Comparison of ENCODE assay signal across 12 cellular contexts in genomic region chr17:49783051-49783715, GRCh38. TPM values are rescaled to one million over a fixed set of nuclear protein-coding genes. Genes with fewer than 3 reads are reported as not detected.
DNase-seq lines count a peak whose midpoint lies in the region; ATAC-seq and TF ChIP-seq lines count a peak whose summit lies in the region.
"Had no signal": no experiment of that assay in that cellular context is flagged by ENCODE, and none has a peak within 500 bp of the region (broad histone marks: within the 10 kb centered on the region; RNA-seq: fewer than 3 reads in every experiment).

No MANE protein-coding gene starts in this region.

- no peaks in the 10 kb centered on the region for H4K20me1 ChIP-seq in Loucy (ENCODE audit: insufficient read depth, low read length, poor library complexity, severe bottlenecking)

- in situ Hi-C loops in SK-MEL-5 (cut with HindIII; ENCODE audit: low pct_unique_long_range_greater_than_20kb, low sequenced_read_pairs): no loop called here

- H3K9me2 ChIP-seq in Loucy (replicated peaks; ENCODE audit: low read depth, low read length): no peaks in the 10 kb centered on the region

- H3K4me2 ChIP-seq in Loucy (ENCODE audit: low read depth, low read length, poor library complexity, severe bottlenecking): no peak overlapping the region

- H3F3A ChIP-seq in Loucy (ENCODE audit: low read depth): no peaks in the 10 kb centered on the region

- WGBS in stomach, 5 donors: 42 to 61% (median 54%) methylated on average over 3 of the region's 3 CpGs

- peak overlapping the region in 3 of 5 donors; percentile 46 to 68 (median 54) for H3K27ac ChIP-seq in stomach

- H3K27me3 ChIP-seq in Loucy (ENCODE audit: insufficient read depth, low read length, poor library complexity, severe bottlenecking) (no peaks in the 10 kb centered on the region), stomach (no peaks in the 10 kb centered on the region)

- TF ChIP-seq EP300 in stomach (IDR thresholded peaks at IDR 0.05): no peak

- intact Hi-C loops in left ventricle myocardium superior (cut with micrococcal nuclease) (loop anchor here (5.0 kb wide), 1 partner anchor 76 kb away; the partner anchor contains the start of gene SLC35B1), stomach (cut with DNase I; ENCODE audit: low total_unique reads) (loop anchor here (5.0 kb wide), 1 partner anchor 76 kb away; the partner anchor contains the start of gene SLC35B1)

- H3K4me3 ChIP-seq in Loucy (ENCODE audit: low read length, poor library complexity, severe bottlenecking) (no peak overlapping the region), stomach (no peak overlapping the region)

- H3K36me3 ChIP-seq in Loucy (ENCODE audit: insufficient read depth, low read length) (no peaks in the 10 kb centered on the region), stomach (no peaks in the 10 kb centered on the region)

- peaks cover 32% of the 10 kb centered on the region for H3K4me1 ChIP-seq in Loucy (ENCODE audit: insufficient read depth, low read length, poor library complexity, severe bottlenecking)
- peaks cover 18 to 59% (median 35%) of the 10 kb centered on the region in 4 donors for H3K4me1 ChIP-seq in stomach

- DNase-seq in SK-MEL-5 (ENCODE audit: low read depth, low spot score) (peak; percentile 70), left ventricle myocardium superior (peak; percentile 52), stomach (no peak), DMS79 treated with DMSO at 0.1 percent for 48 hours (lab: John Stamatoyannopoulos, UW) (no peak), GDM1 (lab: John Stamatoyannopoulos, UW) (no peak), DMS153 treated with DMSO at 0.1 percent for 48 hours (lab: John Stamatoyannopoulos, UW; ENCODE audit: unreplicated experiment) (no peak)
- DNase-seq: activated naive CD4-positive, alpha-beta T cell; NCI-H774; SHP77 treated with DMSO at 0.1 percent for 48 hours; stimulated activated naive B cell treated with anti-CD40 and anti-IgM and Interleukin-4, amounts not matched to agents 10 μg/mL and 1 μg/mL and 100 μg/mL, for 72 hours had no signal

- TF ChIP-seq CTCF in Loucy (conservative IDR thresholded peaks at IDR 0.05; ENCODE audit: low read length): no peak
- TF ChIP-seq CTCF in stomach (IDR thresholded peaks at IDR 0.05): no peak

- ATAC-seq in left ventricle myocardium superior (peak; percentile 48), GM19351 (IDR thresholded peaks at IDR 0.05; ENCODE audit: unreplicated experiment) (no peak)
- ATAC-seq: stimulated activated naive B cell treated with anti-CD40 and anti-IgM and Interleukin-4, amounts not matched to agents 10 μg/mL and 1 μg/mL and 100 μg/mL, for 72 hours had no signal

- H3K9me3 ChIP-seq in Loucy (ENCODE audit: insufficient read depth, low read depth, low read length) (no peaks in the 10 kb centered on the region), stomach (no peaks in the 10 kb centered on the region)

- H3K79me2 ChIP-seq in Loucy (ENCODE audit: insufficient read depth, low read length): peaks cover 9% of the 10 kb centered on the region; the same call in 1 of the 2 replicates

- no peak for TF ChIP-seq POLR2A in stomach (IDR thresholded peaks at IDR 0.05)

- H3K9ac ChIP-seq in Loucy (ENCODE audit: low read depth, low read length, poor library complexity, severe bottlenecking): peak overlapping the region; percentile 20

- H2AFZ ChIP-seq in Loucy (ENCODE audit: low read length): no peak overlapping the region

RNA-seq across cellular contexts. Expression of gene KAT7, which starts 5.3 kb away (rescaled TPM):
- total RNA-seq in SK-MEL-5 (2014; rRNA removed; shearing (Covaris generic)): 33.1 and 34.7 TPM in 2 replicates
- polyA plus RNA-seq in SK-MEL-5 (2015; cell fraction: cytosol; rRNA removed): 25.5 and 28.6 TPM in 2 replicates
- polyA plus RNA-seq in SK-MEL-5 (2015; cell fraction: nucleus; rRNA removed): 24.7 and 40.5 TPM in 2 replicates
- total RNA-seq in left ventricle myocardium superior (52.8 TPM), stomach (10 to 100 TPM in 4 of 5 donors, 1 to 10 TPM in 1; 9.3 to 92.4 (median 31.2) TPM)
- polyA plus RNA-seq in stomach: 10 to 100 TPM in 1 of 3 donors, 1 to 10 TPM in 2; 5.0 to 12.7 (median 9.0) TPM

RNA-seq across cellular contexts. Expression of gene FAM117A, which starts 19.3 kb away (rescaled TPM):
- total RNA-seq in SK-MEL-5 (2014; rRNA removed; shearing (Covaris generic)): 6.1 and 6.3 TPM in 2 replicates
- polyA plus RNA-seq in SK-MEL-5 (2015; cell fraction: cytosol; rRNA removed): 11.4 and 13.3 TPM in 2 replicates
- polyA plus RNA-seq in SK-MEL-5 (2015; cell fraction: nucleus; rRNA removed): 5.7 and 6.4 TPM in 2 replicates
- total RNA-seq in left ventricle myocardium superior (11.2 TPM), stomach (10 to 100 TPM in 2 of 5 donors, 1 to 10 TPM in 2, under 1 TPM in 1; 0.58 to 39.7 (median 6.7) TPM)
- 1 to 10 TPM; 5.3 to 7.0 (median 5.6) TPM for polyA plus RNA-seq in stomach

Comparison
In these comparisons a context has a peak if more than half of its experiments do, and no peak if none do; other contexts are left out.
1. DNase-seq: peak in SK-MEL-5 (single experiment) and left ventricle myocardium superior (single experiment); none in stomach (single experiment), DMS79 treated with DMSO at 0.1 percent for 48 hours (single experiment), GDM1 (single experiment) and DMS153 treated with DMSO at 0.1 percent for 48 hours (single experiment).